In genomic region chr2:178530625-178531142, GRCh38 we compare ENCODE assay signal across 9 cellular contexts. TPM values are rescaled to one million over a fixed set of nuclear protein-coding genes. Genes with fewer than 3 reads are reported as not detected.
DNase-seq lines count a peak whose midpoint lies in the region; ATAC-seq and TF ChIP-seq lines count a peak whose summit lies in the region.
"Had no signal": no experiment of that assay in that cellular context is flagged by ENCODE, and none has a peak within 500 bp of the region (broad histone marks: within the 10 kb centered on the region; RNA-seq: fewer than 3 reads in every experiment).

No MANE protein-coding gene starts in this region.

- H3K9me3 ChIP-seq in breast epithelium = no peaks in the 10 kb centered on the region
- H3K9me3 ChIP-seq in transverse colon = no peaks in the 10 kb centered on the region
- no peaks in the 10 kb centered on the region for H3K9me3 ChIP-seq in tibial artery

- H3K4me1 ChIP-seq in breast epithelium (no peaks in the 10 kb centered on the region), transverse colon (no peaks in the 10 kb centered on the region), tibial artery (no peaks in the 10 kb centered on the region)

- no TSS peak for BruUV-seq in MCF 10A (replicated peaks; lab: Mats Ljungman, UMichigan)

- peaks cover 11% of the 10 kb centered on the region for H3K4me1 Mint-ChIP-seq in MCF 10A (ENCODE audit: insufficient read depth, unreplicated experiment)
- H3K4me1 Mint-ChIP-seq in activated CD4-positive, alpha-beta memory T cell treated with anti-CD3 and anti-CD28 coated beads for 36 hours (ENCODE audit: low read depth) = peaks cover 45% of the 10 kb centered on the region
- H3K4me1 Mint-ChIP-seq in stimulated activated memory B cell treated with anti-CD40 and anti-IgM and Interleukin-4, amounts not matched to agents 10 μg/mL and 1 μg/mL and 100 μg/mL, for 72 hours = peaks cover 62% of the 10 kb centered on the region

- no peak overlapping the region for H3K4me3 Mint-ChIP-seq in MCF 10A (ENCODE audit: unreplicated experiment)
- peak overlapping the region; percentile 9 for H3K4me3 Mint-ChIP-seq in activated CD4-positive, alpha-beta memory T cell treated with anti-CD3 and anti-CD28 coated beads for 36 hours
- peak overlapping the region; percentile 72 for H3K4me3 Mint-ChIP-seq in stimulated activated memory B cell treated with anti-CD40 and anti-IgM and Interleukin-4, amounts not matched to agents 10 μg/mL and 1 μg/mL and 100 μg/mL, for 72 hours

- H3K9me3 Mint-ChIP-seq in MCF 10A (ENCODE audit: unreplicated experiment) = no peaks in the 10 kb centered on the region
- no peaks in the 10 kb centered on the region for H3K9me3 Mint-ChIP-seq in activated CD4-positive, alpha-beta memory T cell treated with anti-CD3 and anti-CD28 coated beads for 36 hours
- H3K9me3 Mint-ChIP-seq in stimulated activated memory B cell treated with anti-CD40 and anti-IgM and Interleukin-4, amounts not matched to agents 10 μg/mL and 1 μg/mL and 100 μg/mL, for 72 hours = no peaks in the 10 kb centered on the region

- ATAC-seq in HG03064 (IDR thresholded peaks at IDR 0.05; ENCODE audit: low read depth, unreplicated experiment) = peak; percentile 94
- ATAC-seq in stimulated activated memory B cell treated with anti-CD40 and anti-IgM and Interleukin-4, amounts not matched to agents 10 μg/mL and 1 μg/mL and 100 μg/mL, for 72 hours = peak; percentile 97

- no peaks in the 10 kb centered on the region for H3K36me3 ChIP-seq in breast epithelium
- peaks cover 0 to 18% (median 0%) of the 10 kb centered on the region in 4 donors for H3K36me3 ChIP-seq in transverse colon
- H3K36me3 ChIP-seq in tibial artery = peaks cover 27 to 45% (median 33%) of the 10 kb centered on the region in 3 donors

- TF ChIP-seq POLR2A in breast epithelium (IDR thresholded peaks at IDR 0.05) (no peak), transverse colon (IDR thresholded peaks at IDR 0.05) (no peak)

- DNase-seq in MCF 10A (ENCODE audit: unreplicated experiment) (peak; percentile 34), breast epithelium (ENCODE audit: low spot score in 2 of 2) (no peak), transverse colon (no peak), COLO829 (ENCODE audit: low spot score) (no peak), tibial artery (no peak)
- DNase-seq in activated CD4-positive, alpha-beta memory T cell treated with anti-CD3 and anti-CD28 coated beads for 36 hours = peak; percentile 78

- TF ChIP-seq CTCF in MCF 10A (IDR thresholded peaks at IDR 0.05; ENCODE audit: unreplicated experiment) (no peak), breast epithelium (IDR thresholded peaks at IDR 0.05) (no peak), transverse colon (IDR thresholded peaks at IDR 0.05) (no peak), tibial artery (IDR thresholded peaks at IDR 0.05) (no peak)

- no peak for TF ChIP-seq EP300 in transverse colon (IDR thresholded peaks at IDR 0.05; ENCODE audit: low read depth)

- POLR2A ChIA-PET in MCF 10A (lab: Yijun Ruan, JAX) = interaction anchor here (0.8 to 1.0 kb wide), 2 partner anchors 15 to 34 kb away, joined by 3 read pairs; no protein-coding TSS in a partner anchor
- POLR2A ChIA-PET in activated CD4-positive, alpha-beta memory T cell treated with anti-CD3 and anti-CD28 coated beads for 36 hours (lab: Charles Lee) = interaction anchor here (0.7 to 1.3 kb wide), 5 partner anchors 9 to 117 kb away, joined by 3 to 9 read pairs (median 3); no protein-coding TSS in a partner anchor

- H3K36me3 Mint-ChIP-seq in MCF 10A (ENCODE audit: insufficient read depth, unreplicated experiment) = peaks cover 41% of the 10 kb centered on the region
- H3K36me3 Mint-ChIP-seq in activated CD4-positive, alpha-beta memory T cell treated with anti-CD3 and anti-CD28 coated beads for 36 hours = peaks cover 50% of the 10 kb centered on the region
- peaks cover 61% of the 10 kb centered on the region for H3K36me3 Mint-ChIP-seq in stimulated activated memory B cell treated with anti-CD40 and anti-IgM and Interleukin-4, amounts not matched to agents 10 μg/mL and 1 μg/mL and 100 μg/mL, for 72 hours

- no peak overlapping the region for H3K27ac Mint-ChIP-seq in MCF 10A (ENCODE audit: low read depth, unreplicated experiment)
- peak overlapping the region; percentile 65 for H3K27ac Mint-ChIP-seq in activated CD4-positive, alpha-beta memory T cell treated with anti-CD3 and anti-CD28 coated beads for 36 hours
- H3K27ac Mint-ChIP-seq in stimulated activated memory B cell treated with anti-CD40 and anti-IgM and Interleukin-4, amounts not matched to agents 10 μg/mL and 1 μg/mL and 100 μg/mL, for 72 hours = peak overlapping the region; percentile 94

- no peaks in the 10 kb centered on the region for H3K27me3 Mint-ChIP-seq in MCF 10A (ENCODE audit: insufficient read depth, unreplicated experiment)
- no peaks in the 10 kb centered on the region for H3K27me3 Mint-ChIP-seq in activated CD4-positive, alpha-beta memory T cell treated with anti-CD3 and anti-CD28 coated beads for 36 hours
- H3K27me3 Mint-ChIP-seq in stimulated activated memory B cell treated with anti-CD40 and anti-IgM and Interleukin-4, amounts not matched to agents 10 μg/mL and 1 μg/mL and 100 μg/mL, for 72 hours = no peaks in the 10 kb centered on the region

- intact Hi-C loops in MCF 10A (cut with micrococcal nuclease) = no loop called here
- intact Hi-C loops in breast epithelium (cut with DNase I; ENCODE audit: low total_unique reads) = no loop called here
- intact Hi-C loops in activated CD4-positive, alpha-beta memory T cell treated with anti-CD3 and anti-CD28 coated beads for 36 hours (cut with micrococcal nuclease) = loop anchor here (1.0 to 2.0 kb wide), 4 partner anchors 9 to 80 kb away; partner anchors contain the start of genes PJVK and PRKRA
- intact Hi-C loops in transverse colon (cut with DNase I; ENCODE audit: low total_unique reads) = no loop called here
- intact Hi-C loops in tibial artery (cut with DNase I; ENCODE audit: low total_unique reads) = no loop called here

- 65 to 92% methylated on average over 2 to 8 of the region's 8 CpGs for WGBS in transverse colon (ENCODE audit: low coverage in 1 of 2), 2 donors

- CTCF ChIA-PET in MCF 10A (lab: Yijun Ruan, JAX) = interaction anchor here (0.7 to 1.4 kb wide), 2 partner anchors 7 to 44 kb away, joined by 3 to 4 read pairs; no protein-coding TSS in a partner anchor
- CTCF ChIA-PET in activated CD4-positive, alpha-beta memory T cell treated with anti-CD3 and anti-CD28 coated beads for 36 hours (lab: Charles Lee) = interaction anchor here (0.8 to 1.9 kb wide), 5 partner anchors 9 to 51 kb away, joined by 3 to 7 read pairs (median 5); partner anchors contain the start of gene PLEKHA3

- in situ Hi-C loops in transverse colon (cut with MboI; ENCODE audit: low pct_ligation_motif_present in 1 of 4, low pct_unique_long_range_greater_than_20kb in 1 of 4, low sequenced_read_pairs in 3 of 4) = no loop called here

- H3K4me3 ChIP-seq in breast epithelium = no peak overlapping the region
- no peak overlapping the region for H3K4me3 ChIP-seq in transverse colon
- H3K4me3 ChIP-seq in tibial artery = no peak overlapping the region

- H3K27ac ChIP-seq in breast epithelium = no peak overlapping the region
- H3K27ac ChIP-seq in transverse colon = no peak overlapping the region
- no peak overlapping the region for H3K27ac ChIP-seq in tibial artery
- H3K27ac ChIP-seq: C4-2B had no signal

- no peaks in the 10 kb centered on the region for H3K27me3 ChIP-seq in breast epithelium
- no peaks in the 10 kb centered on the region for H3K27me3 ChIP-seq in transverse colon
- H3K27me3 ChIP-seq in tibial artery = no peaks in the 10 kb centered on the region

RNA-seq across cellular contexts. Expression of gene PLEKHA3, which starts 50.4 kb away (rescaled TPM):
- total RNA-seq in MCF 10A (2022) (29.8 and 43.4 TPM in 2 replicates), breast epithelium (10 to 100 TPM in 2 of 3 donors, 1 to 10 TPM in 1; 9.8 to 15.2 (median 12.0) TPM), transverse colon (10 to 100 TPM in 3 of 4 donors, 1 to 10 TPM in 1; 8.2 to 83.2 (median 11.0) TPM)
- 10 to 100 TPM; 22.8 to 27.5 TPM for total RNA-seq in activated CD4-positive, alpha-beta memory T cell treated with anti-CD3 and anti-CD28 coated beads for 36 hours

RNA-seq across cellular contexts. Expression of gene FKBP7, which starts 52.3 kb away (rescaled TPM):
- total RNA-seq in MCF 10A (2022) (5.8 and 8.4 TPM in 2 replicates), breast epithelium (10 to 100 TPM; 10.5 to 20.8 (median 16.7) TPM), transverse colon (1 to 10 TPM in 2 of 4 donors, under 1 TPM in 1, not detected in 1; 0.37 to 5.2 (median 2.6) TPM)
- total RNA-seq in activated CD4-positive, alpha-beta memory T cell treated with anti-CD3 and anti-CD28 coated beads for 36 hours = 1 to 10 TPM; 2.8 to 2.9 TPM

Comparison
In these comparisons a context has a peak if more than half of its experiments do, and no peak if none do; other contexts are left out.
1. DNase-seq: peak in MCF 10A (single experiment) and activated CD4-positive, alpha-beta memory T cell treated with anti-CD3 and anti-CD28 coated beads for 36 hours (single experiment); none in breast epithelium (0 of 2), transverse colon (single experiment), COLO829 (single experiment) and tibial artery (0 of 2).